In the genomic region with DNA sequence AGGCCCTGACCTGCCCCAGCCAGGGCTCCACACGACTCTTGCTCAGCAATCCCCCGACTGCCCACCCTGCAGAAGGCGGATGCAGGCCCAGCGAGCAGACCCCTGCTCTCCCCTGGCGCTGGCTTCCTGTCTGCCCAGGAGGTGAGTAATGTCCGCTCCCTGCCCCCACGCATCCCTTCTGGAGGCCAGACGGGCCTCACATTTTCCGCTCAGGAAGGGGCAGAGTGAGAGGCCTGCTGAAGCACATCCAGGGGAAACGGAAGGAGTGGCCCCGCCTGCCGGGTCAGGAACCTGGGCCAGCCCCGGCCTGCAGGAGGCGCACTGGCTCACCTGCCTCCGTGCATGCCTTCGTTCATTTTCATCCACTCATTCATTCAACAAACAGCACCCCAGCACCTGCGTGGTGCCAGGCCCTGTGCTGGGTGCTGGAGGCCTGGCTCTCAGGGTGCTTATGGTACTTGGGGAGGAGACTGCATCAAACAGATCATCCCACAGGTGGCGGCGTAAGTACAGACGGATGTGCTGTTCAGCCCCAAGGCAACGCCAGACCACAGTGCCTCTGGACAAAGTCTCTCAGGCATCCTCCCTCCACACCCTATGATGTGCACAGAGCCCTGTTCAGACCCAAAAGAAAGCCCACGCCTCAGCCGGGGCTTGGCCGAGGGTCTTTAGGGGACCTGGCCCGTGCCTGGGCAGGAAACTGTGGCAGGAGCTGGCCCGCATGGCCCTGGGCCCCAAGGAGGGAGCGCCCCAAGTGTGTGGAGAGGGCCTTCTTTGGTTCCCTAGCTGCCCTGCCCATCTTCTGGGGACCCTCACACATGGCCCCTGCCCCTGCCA, we compare ENCODE assay signal across 8 cellular contexts.
DNase-seq lines count a peak whose midpoint lies in the region; ATAC-seq and TF ChIP-seq lines count a peak whose summit lies in the region.

No MANE protein-coding gene starts in this region.

- H3K27me3 ChIP-seq in right atrium auricular region = no peaks in the 10 kb centered on the region

- peak overlapping the region; percentile 53 to 55 for H3K27ac ChIP-seq in right atrium auricular region

- no peaks in the 10 kb centered on the region for H3K9me3 Mint-ChIP-seq in activated naive CD8-positive, alpha-beta T cell treated with anti-CD3 and anti-CD28 coated beads for 36 hours
- no peaks in the 10 kb centered on the region for H3K9me3 Mint-ChIP-seq in stimulated activated memory B cell treated with anti-CD40 and anti-IgM and Interleukin-4, amounts not matched to agents 10 μg/mL and 1 μg/mL and 100 μg/mL, for 72 hours

- peak overlapping the region; percentile 30 for H3K27ac Mint-ChIP-seq in activated naive CD8-positive, alpha-beta T cell treated with anti-CD3 and anti-CD28 coated beads for 36 hours
- H3K27ac Mint-ChIP-seq in stimulated activated memory B cell treated with anti-CD40 and anti-IgM and Interleukin-4, amounts not matched to agents 10 μg/mL and 1 μg/mL and 100 μg/mL, for 72 hours = peak overlapping the region; percentile 53

- H3K4me3 Mint-ChIP-seq in activated naive CD8-positive, alpha-beta T cell treated with anti-CD3 and anti-CD28 coated beads for 36 hours = no peak overlapping the region
- no peak overlapping the region for H3K4me3 Mint-ChIP-seq in stimulated activated memory B cell treated with anti-CD40 and anti-IgM and Interleukin-4, amounts not matched to agents 10 μg/mL and 1 μg/mL and 100 μg/mL, for 72 hours

- peak; percentile 23 to 62 for TF ChIP-seq CTCF in right atrium auricular region (IDR thresholded peaks at IDR 0.05)

- ATAC-seq in stimulated activated memory B cell treated with anti-CD40 and anti-IgM and Interleukin-4, amounts not matched to agents 10 μg/mL and 1 μg/mL and 100 μg/mL, for 72 hours = peak; percentile 35
- no peak for ATAC-seq in HG03342 (IDR thresholded peaks at IDR 0.05; ENCODE audit: unreplicated experiment)

- H3K27me3 Mint-ChIP-seq in activated naive CD8-positive, alpha-beta T cell treated with anti-CD3 and anti-CD28 coated beads for 36 hours = no peaks in the 10 kb centered on the region
- no peaks in the 10 kb centered on the region for H3K27me3 Mint-ChIP-seq in stimulated activated memory B cell treated with anti-CD40 and anti-IgM and Interleukin-4, amounts not matched to agents 10 μg/mL and 1 μg/mL and 100 μg/mL, for 72 hours

- peaks cover 0 to 95% of the 10 kb centered on the region in 2 donors for H3K4me1 ChIP-seq in right atrium auricular region

- peaks cover 10% of the 10 kb centered on the region for H3K4me1 Mint-ChIP-seq in activated naive CD8-positive, alpha-beta T cell treated with anti-CD3 and anti-CD28 coated beads for 36 hours
- peaks cover 31% of the 10 kb centered on the region for H3K4me1 Mint-ChIP-seq in stimulated activated memory B cell treated with anti-CD40 and anti-IgM and Interleukin-4, amounts not matched to agents 10 μg/mL and 1 μg/mL and 100 μg/mL, for 72 hours

- DNase-seq in GDM1 (lab: John Stamatoyannopoulos, UW) = peak; percentile 5
- DNase-seq in LHCN-M2 (ENCODE audit: low read depth) = peak; percentile 22
- no peak for DNase-seq in activated naive CD8-positive, alpha-beta T cell treated with anti-CD3 and anti-CD28 coated beads for 36 hours
- peak; percentile 72 for DNase-seq in right atrium auricular region (ENCODE audit: low spot score)
- no peak for DNase-seq in NCI-H774 (lab: John Stamatoyannopoulos, UW)
- no peak for DNase-seq in stimulated activated CD4-positive, alpha-beta T cell treated with anti-CD3 and anti-CD28 coated beads, Interleukin-4, amount 100 ng/mL, for 4 hours

- H3K36me3 ChIP-seq in right atrium auricular region = no peaks in the 10 kb centered on the region

- H3K36me3 Mint-ChIP-seq in activated naive CD8-positive, alpha-beta T cell treated with anti-CD3 and anti-CD28 coated beads for 36 hours = no peaks in the 10 kb centered on the region
- no peaks in the 10 kb centered on the region for H3K36me3 Mint-ChIP-seq in stimulated activated memory B cell treated with anti-CD40 and anti-IgM and Interleukin-4, amounts not matched to agents 10 μg/mL and 1 μg/mL and 100 μg/mL, for 72 hours

- H3K4me3 ChIP-seq in right atrium auricular region = no peak overlapping the region

- no peaks in the 10 kb centered on the region for H3K9me3 ChIP-seq in right atrium auricular region

Comparison
In these comparisons a context has a peak if more than half of its experiments do, and no peak if none do; other contexts are left out.
1. DNase-seq: peak in GDM1 (single experiment), LHCN-M2 (single experiment) and right atrium auricular region (single experiment); none in activated naive CD8-positive, alpha-beta T cell treated with anti-CD3 and anti-CD28 coated beads for 36 hours (single experiment), NCI-H774 (single experiment) and stimulated activated CD4-positive, alpha-beta T cell treated with anti-CD3 and anti-CD28 coated beads, Interleukin-4, amount 100 ng/mL, for 4 hours (0 of 2).